23 cellular contexts compared by ENCODE assay signal in genomic region chr5:35683466-35683865, GRCh38.
DNase-seq lines count a peak whose midpoint lies in the region; ATAC-seq and TF ChIP-seq lines count a peak whose summit lies in the region.
"Had no signal": no experiment of that assay in that cellular context is flagged by ENCODE, and none has a peak within 500 bp of the region (broad histone marks: within the 10 kb centered on the region; RNA-seq: fewer than 3 reads in every experiment).

No MANE protein-coding gene starts in this region.

- TF ChIP-seq EP300 in SK-N-SH (IDR thresholded peaks at IDR 0.05; ENCODE audit: borderline replicate concordance in 1 of 2, low read depth in 1 of 2, low read length in 1 of 2): no peak

- H3K4me3 ChIP-seq in OCI-LY1 (ENCODE audit: low read depth, low read length, poor library complexity, severe bottlenecking): no peak overlapping the region
- H3K4me3 ChIP-seq in hepatocyte: no peak overlapping the region
- H3K4me3 ChIP-seq in right lobe of liver: no peak overlapping the region
- no peak overlapping the region for H3K4me3 ChIP-seq in SK-N-SH (ENCODE audit: low read depth in 2 of 2, low read length in 1 of 2)
- H3K4me3 ChIP-seq: A549, GM12878, HAP-1 had no signal

- WGBS in hepatocyte (ENCODE audit: low lambda C conversion rate, missing lambda C conversion rate): 74% methylated on average over 6 of the region's 6 CpGs
- 41% methylated on average over 6 of the region's 6 CpGs for WGBS in right lobe of liver (ENCODE audit: insufficient coverage, low coverage, low lambda C conversion rate, missing lambda C conversion rate)
- WGBS in SK-N-SH (ENCODE audit: low lambda C conversion rate): 64% methylated on average over 6 of the region's 6 CpGs

- H3K27me3 ChIP-seq in OCI-LY1 (ENCODE audit: insufficient read depth, low read length): no peaks in the 10 kb centered on the region
- H3K27me3 ChIP-seq in hepatocyte: no peaks in the 10 kb centered on the region
- no peaks in the 10 kb centered on the region for H3K27me3 ChIP-seq in right lobe of liver
- no peaks in the 10 kb centered on the region for H3K27me3 ChIP-seq in SK-N-SH (ENCODE audit: insufficient read depth)

- TF ChIP-seq POLR2A in right lobe of liver (IDR thresholded peaks at IDR 0.05): no peak

- peak; percentile 22 for DNase-seq in HuH-7 (ENCODE audit: low spot score)
- DNase-seq in hepatocyte (ENCODE audit: low spot score): peak; percentile 11
- peak in 1 of 3 donors; percentile 58 for DNase-seq in right lobe of liver
- no peak for DNase-seq in SK-N-SH
- no peak for DNase-seq in NCI-H2029 treated with DMSO at 0.1 percent for 48 hours (lab: John Stamatoyannopoulos, UW)
- DNase-seq in Ammon's horn (ENCODE audit: low spot score): no peak
- DNase-seq: 8988T; ACHN; AML-193; C1 segment of cervical spinal cord; Caco-2; CD4-positive, CD25-positive, alpha-beta regulatory T cell; CD8-positive, alpha-beta T cell; DMS153; DND-41; GDM1; GOT3; HFFc6 had no signal

- intact Hi-C loops in right lobe of liver (cut with DNase I): no loop called here

- H3K27ac ChIP-seq in OCI-LY1 (ENCODE audit: low read depth, low read length, poor library complexity, severe bottlenecking): peak overlapping the region; percentile 5
- H3K27ac ChIP-seq in hepatocyte: no peak overlapping the region
- H3K27ac ChIP-seq in right lobe of liver: peak overlapping the region in 1 of 3 donors; percentile 5
- no peak overlapping the region for H3K27ac ChIP-seq in SK-N-SH (ENCODE audit: low read depth in 2 of 2, low read length in 1 of 2)
- H3K27ac ChIP-seq: A549 had no signal

- POLR2A ChIA-PET in SK-N-SH (lab: Yijun Ruan, JAX): no interaction called here

- H3K4me2 ChIP-seq in OCI-LY1 (ENCODE audit: low read length) (no peak overlapping the region), hepatocyte (no peak overlapping the region), SK-N-SH (no peak overlapping the region)
- H3K4me2 ChIP-seq: A549 had no signal

- H3K4me1 ChIP-seq in OCI-LY1 (ENCODE audit: insufficient read depth, low read length, severe bottlenecking) (peaks cover 85% of the 10 kb centered on the region), hepatocyte (ENCODE audit: insufficient read depth) (no peaks in the 10 kb centered on the region), right lobe of liver (peaks cover 0 to 24% (median 0%) of the 10 kb centered on the region in 4 donors), SK-N-SH (ENCODE audit: control insufficient read depth in 1 of 2, insufficient read depth in 2 of 2, low read depth in 1 of 2, low read length in 1 of 2) (peaks cover 0 to 4% of the 10 kb centered on the region in 2 experiments; a peak in 1 of 4 replicates)
- H3K4me1 ChIP-seq: A549, Caco-2, HAP-1 had no signal

- no peak for TF ChIP-seq RAD21 in SK-N-SH (IDR thresholded peaks at IDR 0.05; ENCODE audit: low read length)

- no peaks in the 10 kb centered on the region for H3K79me2 ChIP-seq in OCI-LY1 (ENCODE audit: insufficient read depth, low read length)
- no peaks in the 10 kb centered on the region for H3K79me2 ChIP-seq in hepatocyte
- no peaks in the 10 kb centered on the region for H3K79me2 ChIP-seq in SK-N-SH (ENCODE audit: insufficient read depth)

- H3K9me2 ChIP-seq in OCI-LY1 (ENCODE audit: low read depth, low read length) (no peaks in the 10 kb centered on the region), hepatocyte (replicated peaks; ENCODE audit: insufficient read depth) (no peaks in the 10 kb centered on the region), SK-N-SH (no peaks in the 10 kb centered on the region)

- CTCF ChIA-PET in SK-N-SH (lab: Yijun Ruan, JAX): no interaction called here

- H3F3A ChIP-seq in OCI-LY1 (ENCODE audit: insufficient read depth, low read length): no peaks in the 10 kb centered on the region
- H3F3A ChIP-seq in SK-N-SH (replicated peaks; ENCODE audit: insufficient read depth): no peaks in the 10 kb centered on the region

- H3K9ac ChIP-seq in OCI-LY1 (ENCODE audit: low read length) (no peak overlapping the region), SK-N-SH (no peak overlapping the region)

- H4K20me1 ChIP-seq in OCI-LY1 (ENCODE audit: insufficient read depth, low read length): no peaks in the 10 kb centered on the region
- H4K20me1 ChIP-seq in hepatocyte (ENCODE audit: insufficient read depth, poor library complexity, severe bottlenecking): no peaks in the 10 kb centered on the region
- H4K20me1 ChIP-seq in SK-N-SH (ENCODE audit: insufficient read depth): no peaks in the 10 kb centered on the region

- H3K9me3 ChIP-seq in OCI-LY1 (ENCODE audit: low read length) (no peaks in the 10 kb centered on the region), hepatocyte (ENCODE audit: low read depth) (no peaks in the 10 kb centered on the region), right lobe of liver (no peaks in the 10 kb centered on the region), SK-N-SH (no peaks in the 10 kb centered on the region)
- H3K9me3 ChIP-seq: A549, Caco-2, HAP-1 had no signal

- ATAC-seq in right lobe of liver: peak; percentile 90 to 98 (median 96)
- no peak for ATAC-seq in HG03442 (IDR thresholded peaks at IDR 0.05; ENCODE audit: unreplicated experiment)
- ATAC-seq: A549; CD8-positive, alpha-beta T cell; GM12878 had no signal

- TF ChIP-seq CTCF in OCI-LY1 (IDR thresholded peaks at IDR 0.05; ENCODE audit: low read length): no peak
- no peak for TF ChIP-seq CTCF in hepatocyte (IDR thresholded peaks at IDR 0.05; ENCODE audit: poor library complexity)
- no peak for TF ChIP-seq CTCF in right lobe of liver (IDR thresholded peaks at IDR 0.05)
- no peak for TF ChIP-seq CTCF in SK-N-SH (IDR thresholded peaks at IDR 0.05)

- H3K36me3 ChIP-seq in OCI-LY1 (ENCODE audit: insufficient read depth, low read length): no peaks in the 10 kb centered on the region
- H3K36me3 ChIP-seq in hepatocyte (replicated peaks; ENCODE audit: insufficient read depth, low read depth): no peaks in the 10 kb centered on the region
- no peaks in the 10 kb centered on the region for H3K36me3 ChIP-seq in right lobe of liver
- H3K36me3 ChIP-seq in SK-N-SH (replicated peaks in 1 of 2; ENCODE audit: control insufficient read depth in 1 of 2, insufficient read depth in 2 of 2, low read length in 1 of 2): no peaks in the 10 kb centered on the region
- H3K36me3 ChIP-seq: HAP-1 had no signal

- H2AFZ ChIP-seq in OCI-LY1 (ENCODE audit: low read length) (peak overlapping the region; percentile 76; the same call in 1 of the 2 replicates), hepatocyte (no peak overlapping the region), SK-N-SH (ENCODE audit: low read depth) (no peak overlapping the region)

TF ChIP-seq in SK-N-SH, 30 proteins besides CTCF, POLR2A, EP300 and RAD21 (continues in another document):
- TF ChIP-seq RXRA (IDR thresholded peaks at IDR 0.05; ENCODE audit: borderline replicate concordance, low read depth) (no peak), TCF12 (IDR thresholded peaks at IDR 0.05) (no peak), REST (IDR thresholded peaks at IDR 0.05; ENCODE audit: low read depth, low read length) (no peak), PBX3 (IDR thresholded peaks at IDR 0.05) (no peak), POLR2AphosphoS5 (IDR thresholded peaks at IDR 0.05; ENCODE audit: low read depth, low read length) (no peak), JUND (IDR thresholded peaks at IDR 0.05) (no peak), YY1 (IDR thresholded peaks at IDR 0.05; ENCODE audit: low read depth) (no peak), GABPA (IDR thresholded peaks at IDR 0.05; ENCODE audit: low read depth) (no peak), CHD2 (IDR thresholded peaks at IDR 0.05; ENCODE audit: low read length, partially characterized antibody) (no peak), SIN3A (IDR thresholded peaks at IDR 0.05; ENCODE audit: borderline replicate concordance, low read depth, low read length) (no peak), NFIC (IDR thresholded peaks at IDR 0.05; ENCODE audit: borderline replicate concordance) (no peak)
- TF ChIP-seq, protein P1, sequence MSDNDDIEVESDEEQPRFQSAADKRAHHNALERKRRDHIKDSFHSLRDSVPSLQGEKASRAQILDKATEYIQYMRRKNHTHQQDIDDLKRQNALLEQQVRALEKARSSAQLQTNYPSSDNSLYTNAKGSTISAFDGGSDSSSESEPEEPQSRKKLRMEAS (IDR thresholded peaks at IDR 0.05; ENCODE audit: low read depth): no peak

Comparison
In these comparisons a context has a peak if more than half of its experiments do, and no peak if none do; other contexts are left out.
1. DNase-seq: peak in HuH-7 (single experiment) and hepatocyte (single experiment); none in SK-N-SH (single experiment), NCI-H2029 treated with DMSO at 0.1 percent for 48 hours (single experiment) and Ammon's horn (single experiment).